13 cellular contexts compared by ENCODE assay signal in genomic region chr13:99967498-99967883, GRCh38. TPM values are rescaled to one million over a fixed set of nuclear protein-coding genes. Genes with fewer than 3 reads are reported as not detected.
DNase-seq lines count a peak whose midpoint lies in the region; ATAC-seq, FAIRE-seq and TF ChIP-seq lines count a peak whose summit lies in the region.
"Had no signal": no experiment of that assay in that cellular context is flagged by ENCODE, and none has a peak within 500 bp of the region (broad histone marks: within the 10 kb centered on the region; RNA-seq: fewer than 3 reads in every experiment).

No MANE protein-coding gene starts in this region.

- no peaks in the 10 kb centered on the region for H3K9me3 Mint-ChIP-seq in activated CD8-positive, alpha-beta memory T cell treated with anti-CD3 and anti-CD28 coated beads, Interleukin-2, amount 10 ng/mL, durations not matched to agents 7 days and 5 days (ENCODE audit: low read depth)
- no peaks in the 10 kb centered on the region for H3K9me3 Mint-ChIP-seq in endodermal cell
- H3K9me3 Mint-ChIP-seq in osteocyte (ENCODE audit: unreplicated experiment) = no peaks in the 10 kb centered on the region

- peak overlapping the region; percentile 9 for H3K4me3 Mint-ChIP-seq in activated CD8-positive, alpha-beta memory T cell treated with anti-CD3 and anti-CD28 coated beads, Interleukin-2, amount 10 ng/mL, durations not matched to agents 7 days and 5 days
- H3K4me3 Mint-ChIP-seq in endodermal cell (peak overlapping the region; percentile 81), osteocyte (ENCODE audit: unreplicated experiment) (peak overlapping the region; percentile 78)

- peaks cover 6% of the 10 kb centered on the region for H3K36me3 ChIP-seq in NT2/D1 (ENCODE audit: insufficient read depth, insufficient read length, low read length)
- peaks cover 28% of the 10 kb centered on the region for H3K36me3 ChIP-seq in endodermal cell (ENCODE audit: control insufficient read depth, insufficient read depth, low read length)
- H3K36me3 ChIP-seq in aorta (ENCODE audit: control insufficient read depth in 1 of 2, insufficient read depth in 2 of 2, low read length in 1 of 2) = no peaks in the 10 kb centered on the region
- H3K36me3 ChIP-seq: BE2C, gastroesophageal sphincter had no signal

- H3K27ac Mint-ChIP-seq in activated CD8-positive, alpha-beta memory T cell treated with anti-CD3 and anti-CD28 coated beads, Interleukin-2, amount 10 ng/mL, durations not matched to agents 7 days and 5 days = peak overlapping the region; percentile 21
- H3K27ac Mint-ChIP-seq in endodermal cell (peak overlapping the region; percentile 80), osteocyte (ENCODE audit: unreplicated experiment) (peak overlapping the region; percentile 89)

- H3K36me3 Mint-ChIP-seq in activated CD8-positive, alpha-beta memory T cell treated with anti-CD3 and anti-CD28 coated beads, Interleukin-2, amount 10 ng/mL, durations not matched to agents 7 days and 5 days = peaks cover 10% of the 10 kb centered on the region
- peaks cover 16% of the 10 kb centered on the region for H3K36me3 Mint-ChIP-seq in endodermal cell (ENCODE audit: low read depth)
- peaks cover 25% of the 10 kb centered on the region for H3K36me3 Mint-ChIP-seq in osteocyte (ENCODE audit: unreplicated experiment)

- no peak for DNase-seq in activated CD8-positive, alpha-beta memory T cell treated with anti-CD3 and anti-CD28 coated beads, Interleukin-2, amount 10 ng/mL, durations not matched to agents 7 days and 5 days
- no peak for DNase-seq in activated CD8-positive, alpha-beta memory T cell treated with anti-CD3 and anti-CD28 coated beads, Interleukin-2, amount 50 U/mL, for 4 hours
- DNase-seq in NT2/D1 (ENCODE audit: low read depth, low spot score) (no peak), endodermal cell (no peak), osteocyte (ENCODE audit: extremely low spot score, unreplicated experiment) (no peak), frontal cortex (ENCODE audit: low spot score in 2 of 2) (no peak), aorta (no peak)
- DNase-seq: BE2C, NCI-H1694, trophoblast cell had no signal

- H3K27me3 Mint-ChIP-seq in activated CD8-positive, alpha-beta memory T cell treated with anti-CD3 and anti-CD28 coated beads, Interleukin-2, amount 10 ng/mL, durations not matched to agents 7 days and 5 days = peaks cover 70% of the 10 kb centered on the region
- peaks cover 27% of the 10 kb centered on the region for H3K27me3 Mint-ChIP-seq in endodermal cell (ENCODE audit: insufficient read depth)
- H3K27me3 Mint-ChIP-seq in osteocyte (ENCODE audit: unreplicated experiment) = peaks cover 4% of the 10 kb centered on the region

- no peak for FAIRE-seq in frontal cortex (lab: Jason Lieb, UNC)
- FAIRE-seq: HepG2 had no signal

- H3K9me3 ChIP-seq in NT2/D1 (ENCODE audit: insufficient read depth, low read length) (no peaks in the 10 kb centered on the region), endodermal cell (ENCODE audit: control insufficient read depth, low read length) (no peaks in the 10 kb centered on the region), aorta (ENCODE audit: control insufficient read depth, low read length) (no peaks in the 10 kb centered on the region)
- H3K9me3 ChIP-seq: BE2C, gastroesophageal sphincter had no signal

- ATAC-seq in activated CD8-positive, alpha-beta memory T cell treated with anti-CD3 and anti-CD28 coated beads, Interleukin-2, amount 10 ng/mL, durations not matched to agents 7 days and 5 days = no peak
- ATAC-seq in HG03025 (IDR thresholded peaks at IDR 0.05; ENCODE audit: low FRiP score, unreplicated experiment) (no peak), aorta (ENCODE audit: low FRiP score) (no peak)
- ATAC-seq: gastroesophageal sphincter, HepG2 had no signal

- H3K4me1 Mint-ChIP-seq in activated CD8-positive, alpha-beta memory T cell treated with anti-CD3 and anti-CD28 coated beads, Interleukin-2, amount 10 ng/mL, durations not matched to agents 7 days and 5 days = peaks cover 16% of the 10 kb centered on the region
- H3K4me1 Mint-ChIP-seq in endodermal cell = peaks cover 26% of the 10 kb centered on the region
- peaks cover 28% of the 10 kb centered on the region for H3K4me1 Mint-ChIP-seq in osteocyte (ENCODE audit: unreplicated experiment)

- intact Hi-C loops in aorta (cut with DNase I) = no loop called here

- TF ChIP-seq CTCF in endodermal cell (conservative IDR thresholded peaks at IDR 0.05) (no peak), osteocyte (IDR thresholded peaks at IDR 0.05) (no peak)

- H3K27me3 ChIP-seq in NT2/D1 (ENCODE audit: insufficient read depth, insufficient read length) (peaks cover 46% of the 10 kb centered on the region), endodermal cell (ENCODE audit: control insufficient read depth, insufficient read depth, low read length, poor library complexity, severe bottlenecking) (peaks cover 11% of the 10 kb centered on the region), aorta (ENCODE audit: control insufficient read depth in 1 of 2, insufficient read depth in 2 of 2, low read length in 1 of 2) (no peaks in the 10 kb centered on the region)

- H3K4me1 ChIP-seq in NT2/D1 (ENCODE audit: insufficient read depth, insufficient read length) = peaks cover 9% of the 10 kb centered on the region
- peaks cover 5% of the 10 kb centered on the region for H3K4me1 ChIP-seq in endodermal cell (ENCODE audit: control insufficient read depth, insufficient read depth, low read length)
- no peaks in the 10 kb centered on the region for H3K4me1 ChIP-seq in aorta (ENCODE audit: control insufficient read depth in 1 of 2, insufficient read depth in 2 of 2, low read length in 2 of 2)
- H3K4me1 ChIP-seq: BE2C had no signal

- CTCF ChIA-PET in activated CD8-positive, alpha-beta memory T cell treated with anti-CD3 and anti-CD28 coated beads, Interleukin-2, amount 10 ng/mL, durations not matched to agents 7 days and 5 days (lab: Charles Lee) = interaction anchor here (1.0 kb wide), 2 partner anchors 11 to 15 kb away, joined by 3 to 4 read pairs; no protein-coding TSS in a partner anchor

- peak overlapping the region; percentile 75 for H3K4me3 ChIP-seq in NT2/D1 (ENCODE audit: insufficient read length, low read depth)
- H3K4me3 ChIP-seq in endodermal cell (ENCODE audit: low read length) = peak overlapping the region; percentile 97
- no peak overlapping the region for H3K4me3 ChIP-seq in aorta (ENCODE audit: low read length in 2 of 2)

- H3K9ac ChIP-seq in NT2/D1 (ENCODE audit: insufficient read length, low read depth) = peak overlapping the region; percentile 82
- H3K9ac ChIP-seq in endodermal cell (ENCODE audit: extremely low read depth, low read length, poor library complexity, severe bottlenecking) = peak overlapping the region; percentile 80

- 23 to 25% methylated on average over 7 to 9 of the region's 9 CpGs for WGBS in endodermal cell (ENCODE audit: insufficient coverage in 1 of 2, insufficient read length in 1 of 2), 2 experiments
- 93 to 94% methylated on average over 9 of the region's 9 CpGs for WGBS in aorta, 2 donors

- H3K27ac ChIP-seq in endodermal cell (ENCODE audit: low read depth, low read length) = peak overlapping the region; percentile 91
- no peak overlapping the region for H3K27ac ChIP-seq in aorta (ENCODE audit: low read depth in 1 of 2, low read length in 2 of 2)
- H3K27ac ChIP-seq: gastroesophageal sphincter had no signal

RNA-seq across cellular contexts. Expression of gene ZIC5, which starts 4.1 kb away (rescaled TPM):
- not detected for total RNA-seq in activated CD8-positive, alpha-beta memory T cell treated with anti-CD3 and anti-CD28 coated beads, Interleukin-2, amount 10 ng/mL, durations not matched to agents 7 days and 5 days
- total RNA-seq in endodermal cell (10 to 100 TPM; 11.0 to 13.7 TPM), osteocyte (8.8 and 9.4 TPM in 2 replicates), frontal cortex (1.6 TPM), aorta (not detected)
- 40.1 TPM for polyA plus RNA-seq in endodermal cell (2013, experiment 1 of 2)
- polyA plus RNA-seq in endodermal cell (2013, experiment 2 of 2) = 36.9 TPM
- under 1 TPM in 1 of 2 donors, not detected in 1; 0.13 TPM for polyA plus RNA-seq in aorta
- total RNA-seq: gastroesophageal sphincter had no signal

RNA-seq across cellular contexts. Expression of gene ZIC2, which starts 14.1 kb away (rescaled TPM):
- total RNA-seq in activated CD8-positive, alpha-beta memory T cell treated with anti-CD3 and anti-CD28 coated beads, Interleukin-2, amount 10 ng/mL, durations not matched to agents 7 days and 5 days = 1 to 10 TPM in 1 of 2 experiments, under 1 TPM in 1; 0.26 to 1.6 TPM
- 100 to 1,000 TPM; 182 to 301 TPM for total RNA-seq in endodermal cell
- polyA plus RNA-seq in endodermal cell (2013, experiment 1 of 2) = 198 TPM
- 160 TPM for polyA plus RNA-seq in endodermal cell (2013, experiment 2 of 2)
- 177 and 196 TPM in 2 replicates for total RNA-seq in osteocyte
- 2.4 TPM for total RNA-seq in frontal cortex
- not detected for total RNA-seq in aorta
- polyA plus RNA-seq in aorta = under 1 TPM in 1 of 2 donors, not detected in 1; 0.18 TPM
- total RNA-seq: gastroesophageal sphincter, HepG2 had no signal

Comparison
In these comparisons a context has a peak if more than half of its experiments do, and no peak if none do; other contexts are left out.
1. H3K27ac Mint-ChIP-seq: peak in every context shown above with its lines; median percentile 89 in osteocyte; 80 in endodermal cell; 21 in activated CD8-positive, alpha-beta memory T cell treated with anti-CD3 and anti-CD28 coated beads, Interleukin-2, amount 10 ng/mL, durations not matched to agents 7 days and 5 days.
2. H3K4me3 Mint-ChIP-seq: peak in every context shown above with its lines; median percentile 81 in endodermal cell; 78 in osteocyte; 9 in activated CD8-positive, alpha-beta memory T cell treated with anti-CD3 and anti-CD28 coated beads, Interleukin-2, amount 10 ng/mL, durations not matched to agents 7 days and 5 days.
3. H3K4me3 ChIP-seq: peak in NT2/D1 (single experiment) and endodermal cell (single experiment); none in aorta (0 of 2).
4. RNA of gene ZIC2, which starts 14.1 kb away (total RNA-seq): 182 to 301 TPM in endodermal cell and 177 to 196 TPM in osteocyte; 2.4 TPM in frontal cortex (single experiment), 0.26 to 1.6 TPM in activated CD8-positive, alpha-beta memory T cell treated with anti-CD3 and anti-CD28 coated beads, Interleukin-2, amount 10 ng/mL, durations not matched to agents 7 days and 5 days and not detected in aorta; every median in the first group is over 10 times any median in the second.